1 cellular context compared by ENCODE assay signal in genomic region chr9:107588393-107588792, GRCh38.
TF ChIP-seq lines count a peak whose summit lies in the region.

No MANE protein-coding gene starts in this region.

TF ChIP-seq in SK-N-SH treated with all-trans-retinoic acid at 6 μM for 48 hours, 23 proteins besides CTCF, POLR2A, EP300 and RAD21 (continued from another document):
- TF ChIP-seq TSHZ2 (CRISPR knock-in tag; IDR thresholded peaks at IDR 0.05) (no peak), ZC3H10 (CRISPR knock-in tag; IDR thresholded peaks at IDR 0.05) (no peak), ARNTL (CRISPR knock-in tag; IDR thresholded peaks at IDR 0.05; ENCODE audit: borderline replicate concordance, low read depth) (no peak), PPARA (CRISPR knock-in tag; IDR thresholded peaks at IDR 0.05; ENCODE audit: borderline replicate concordance) (no peak), OSR1 (CRISPR knock-in tag; IDR thresholded peaks at IDR 0.05) (no peak), GLIS3 (CRISPR knock-in tag; IDR thresholded peaks at IDR 0.05) (no peak), TCF4 (CRISPR knock-in tag; IDR thresholded peaks at IDR 0.05; ENCODE audit: borderline replicate concordance) (no peak), SNAI2 (CRISPR knock-in tag; IDR thresholded peaks at IDR 0.05) (no peak), CSRNP3 (CRISPR knock-in tag; IDR thresholded peaks at IDR 0.05) (no peak)
